In genomic region chr1:92887465-92887864, GRCh38 we compare ENCODE assay signal across 1 cellular context.
TF ChIP-seq lines count a peak whose summit lies in the region.

No MANE protein-coding gene starts in this region.

TF ChIP-seq in HepG2, 621 proteins besides CTCF, POLR2A, EP300 and RAD21:
- no peak for TF ChIP-seq JUN (CRISPR knock-in tag; IDR thresholded peaks at IDR 0.05)
- TF ChIP-seq ZNF317 (CRISPR knock-in tag; IDR thresholded peaks at IDR 0.05) = 0 out of 2 replicates have a peak, but pooled peaks have one; percentile 6
- 0 out of 2 replicates have a peak, but pooled peaks have one; percentile 11 for TF ChIP-seq CHD4 (IDR thresholded peaks at IDR 0.05; ENCODE audit: borderline replicate concordance, low read length)
- TF ChIP-seq RBAK (CRISPR knock-in tag; IDR thresholded peaks at IDR 0.05) = peak; percentile 87
